ENCODE assay signal across 18 cellular contexts in genomic region chr6:115914098-115914497, GRCh38.
"Had no signal": no experiment of that assay in that cellular context is flagged by ENCODE, and none has a peak within 500 bp of the region (broad histone marks: within the 10 kb centered on the region; RNA-seq: fewer than 3 reads in every experiment).

No MANE protein-coding gene starts in this region.

- H3K36me3 Mint-ChIP-seq: activated naive CD8-positive, alpha-beta T cell treated with anti-CD3 and anti-CD28 coated beads for 36 hours; brain had no signal

- H3K4me3 ChIP-seq: thoracic aorta, upper lobe of right lung had no signal

- DNase-seq: activated B cell treated with CpG ODN at 0.5 μM for 24 hours; activated CD4-positive, alpha-beta T cell treated with anti-CD3 and anti-CD28 coated beads for 48 hours; activated CD8-positive, alpha-beta T cell treated with anti-CD3 and anti-CD28 coated beads for 36 hours; activated effector memory CD4-positive, alpha-beta T cell treated with anti-CD3 and anti-CD28 coated beads, Interleukin-2, amount 50 U/mL, for 16 hours; activated naive CD8-positive, alpha-beta T cell treated with anti-CD3 and anti-CD28 coated beads for 36 hours; activated T-cell treated with anti-CD3 and anti-CD28 coated beads, Interleukin-2, amount 50 U/mL, for 4 hours; cortex of kidney; effector CD4-positive, alpha-beta T cell; foreskin keratinocyte; glutamatergic neuron; hypothalamus; stimulated activated CD4-positive, alpha-beta T cell treated with anti-CD3 and anti-CD28 coated beads, Interleukin-1b, Interleukin-23, amount 100 ng/mL, for 48 hours; stimulated activated naive CD8-positive, alpha-beta T cell treated with anti-CD3 and anti-CD28 coated beads, Interleukin-15, amount 100 ng/mL, for 72 hours; upper lobe of right lung had no signal

- H3K27ac Mint-ChIP-seq: activated B cell treated with CpG ODN at 0.5 μM for 24 hours; activated CD8-positive, alpha-beta T cell treated with anti-CD3 and anti-CD28 coated beads for 36 hours; activated naive CD8-positive, alpha-beta T cell treated with anti-CD3 and anti-CD28 coated beads for 36 hours; brain; stimulated activated naive CD8-positive, alpha-beta T cell treated with anti-CD3 and anti-CD28 coated beads, Interleukin-15, amount 100 ng/mL, for 72 hours; T-helper 1 cell treated with Interleukin-12 subunit alpha and Interleukin-12 subunit beta and Interleukin-4 antibody, amounts not matched to agents 30 μg/mL and 1 μg/mL, for 36 hours had no signal

- H3K27me3 ChIP-seq: upper lobe of right lung had no signal

- H3K36me3 ChIP-seq: thoracic aorta, upper lobe of right lung had no signal

- H3K9me3 ChIP-seq: thoracic aorta, upper lobe of right lung had no signal

- H3K4me1 ChIP-seq: foreskin keratinocyte, parathyroid adenoma, upper lobe of right lung had no signal

- ATAC-seq: activated CD8-positive, alpha-beta T cell treated with anti-CD3 and anti-CD28 coated beads for 36 hours; activated T-cell treated with anti-CD3 and anti-CD28 coated beads, Interleukin-2, amount 50 U/mL, for 4 hours; foreskin keratinocyte; stimulated activated naive CD8-positive, alpha-beta T cell treated with anti-CD3 and anti-CD28 coated beads, Interleukin-15, amount 100 ng/mL, for 72 hours; upper lobe of right lung had no signal

- H2AFZ ChIP-seq: parathyroid adenoma had no signal

- H3K4me3 Mint-ChIP-seq: activated B cell treated with CpG ODN at 0.5 μM for 24 hours; activated CD8-positive, alpha-beta T cell treated with anti-CD3 and anti-CD28 coated beads for 36 hours; activated naive CD8-positive, alpha-beta T cell treated with anti-CD3 and anti-CD28 coated beads for 36 hours; activated T-cell treated with anti-CD3 and anti-CD28 coated beads, Interleukin-2, amount 50 U/mL, for 4 hours; brain; stimulated activated naive CD8-positive, alpha-beta T cell treated with anti-CD3 and anti-CD28 coated beads, Interleukin-15, amount 100 ng/mL, for 72 hours; T-helper 1 cell treated with Interleukin-12 subunit alpha and Interleukin-12 subunit beta and Interleukin-4 antibody, amounts not matched to agents 30 μg/mL and 1 μg/mL, for 36 hours had no signal

- H3K4me1 Mint-ChIP-seq: activated B cell treated with CpG ODN at 0.5 μM for 24 hours; activated naive CD8-positive, alpha-beta T cell treated with anti-CD3 and anti-CD28 coated beads for 36 hours; brain; stimulated activated naive CD8-positive, alpha-beta T cell treated with anti-CD3 and anti-CD28 coated beads, Interleukin-15, amount 100 ng/mL, for 72 hours had no signal

- H3K9ac ChIP-seq: parathyroid adenoma had no signal

- H3K79me2 ChIP-seq: parathyroid adenoma had no signal

- H3K9me3 Mint-ChIP-seq: activated B cell treated with CpG ODN at 0.5 μM for 24 hours; activated CD8-positive, alpha-beta T cell treated with anti-CD3 and anti-CD28 coated beads for 36 hours; activated naive CD8-positive, alpha-beta T cell treated with anti-CD3 and anti-CD28 coated beads for 36 hours; activated T-cell treated with anti-CD3 and anti-CD28 coated beads, Interleukin-2, amount 50 U/mL, for 4 hours; brain; stimulated activated naive CD8-positive, alpha-beta T cell treated with anti-CD3 and anti-CD28 coated beads, Interleukin-15, amount 100 ng/mL, for 72 hours; T-helper 1 cell treated with Interleukin-12 subunit alpha and Interleukin-12 subunit beta and Interleukin-4 antibody, amounts not matched to agents 30 μg/mL and 1 μg/mL, for 36 hours had no signal

- H3K27me3 Mint-ChIP-seq: stimulated activated naive CD8-positive, alpha-beta T cell treated with anti-CD3 and anti-CD28 coated beads, Interleukin-15, amount 100 ng/mL, for 72 hours had no signal

- H3K27ac ChIP-seq: foreskin keratinocyte, parathyroid adenoma, thoracic aorta, upper lobe of right lung had no signal
